ENCODE assay signal across 22 cellular contexts in genomic region chr6:132359891-132360290, GRCh38. TPM values are rescaled to one million over a fixed set of nuclear protein-coding genes. Genes with fewer than 3 reads are reported as not detected.
"Had no signal": no experiment of that assay in that cellular context is flagged by ENCODE, and none has a peak within 500 bp of the region (broad histone marks: within the 10 kb centered on the region; RNA-seq: fewer than 3 reads in every experiment).

No MANE protein-coding gene starts in this region.

- H3K27me3 ChIP-seq: esophagus squamous epithelium, gastrocnemius medialis, right atrium auricular region, suprapubic skin, transverse colon, upper lobe of right lung, uterus had no signal

- H3K4me1 ChIP-seq: esophagus squamous epithelium, gastrocnemius medialis, lower lobe of right lung, prostate gland, suprapubic skin, transverse colon, upper lobe of right lung, uterus had no signal

- DNase-seq: cortex of kidney; effector memory CD8-positive, alpha-beta T cell; erythroblast; esophagus squamous epithelium; foreskin fibroblast; gastrocnemius medialis; head of caudate nucleus; left ventricle myocardium superior; lower lobe of right lung; naive thymus-derived CD4-positive, alpha-beta T cell; nephron progenitor cell; nucleus accumbens; stimulated activated CD4-positive, alpha-beta T cell treated with anti-CD3 and anti-CD28 coated beads, Interleukin-4, amount 100 ng/mL, for 4 hours; stimulated activated naive B cell treated with anti-CD40 and anti-IgM and Interleukin-4, amounts not matched to agents 10 μg/mL and 1 μg/mL and 100 μg/mL, for 72 hours; stimulated activated naive CD8-positive, alpha-beta T cell treated with anti-CD3 and anti-CD28 coated beads, Interleukin-15, amount 100 ng/mL, for 72 hours; transverse colon; upper lobe of right lung; uterus had no signal

- ATAC-seq: effector memory CD8-positive, alpha-beta T cell; gastrocnemius medialis; left ventricle myocardium superior; lower lobe of right lung; naive thymus-derived CD4-positive, alpha-beta T cell; sciatic nerve; stimulated activated naive B cell treated with anti-CD40 and anti-IgM and Interleukin-4, amounts not matched to agents 10 μg/mL and 1 μg/mL and 100 μg/mL, for 72 hours; stimulated activated naive CD8-positive, alpha-beta T cell treated with anti-CD3 and anti-CD28 coated beads, Interleukin-15, amount 100 ng/mL, for 72 hours; upper lobe of right lung had no signal

- H3K27ac Mint-ChIP-seq: effector memory CD8-positive, alpha-beta T cell; naive thymus-derived CD4-positive, alpha-beta T cell; nephron progenitor cell; stimulated activated naive CD8-positive, alpha-beta T cell treated with anti-CD3 and anti-CD28 coated beads, Interleukin-15, amount 100 ng/mL, for 72 hours had no signal

- H3K4me3 ChIP-seq: esophagus squamous epithelium, gastrocnemius medialis, lower lobe of right lung, prostate gland, right atrium auricular region, suprapubic skin, transverse colon, upper lobe of right lung, uterus had no signal

- H3K9me3 Mint-ChIP-seq: effector memory CD8-positive, alpha-beta T cell had no signal

- H3K4me3 Mint-ChIP-seq: effector memory CD8-positive, alpha-beta T cell; naive thymus-derived CD4-positive, alpha-beta T cell; nephron progenitor cell; stimulated activated naive B cell treated with anti-CD40 and anti-IgM and Interleukin-4, amounts not matched to agents 10 μg/mL and 1 μg/mL and 100 μg/mL, for 72 hours; stimulated activated naive CD8-positive, alpha-beta T cell treated with anti-CD3 and anti-CD28 coated beads, Interleukin-15, amount 100 ng/mL, for 72 hours had no signal

- H3K27me3 Mint-ChIP-seq: stimulated activated naive B cell treated with anti-CD40 and anti-IgM and Interleukin-4, amounts not matched to agents 10 μg/mL and 1 μg/mL and 100 μg/mL, for 72 hours had no signal

- H3K27ac ChIP-seq: esophagus squamous epithelium, gastrocnemius medialis, lower lobe of right lung, prostate gland, right atrium auricular region, suprapubic skin, transverse colon, upper lobe of right lung, uterus had no signal

- H3K36me3 ChIP-seq: gastrocnemius medialis, lower lobe of right lung, prostate gland, right atrium auricular region, suprapubic skin, transverse colon, upper lobe of right lung, uterus had no signal

- H3K9me3 ChIP-seq: esophagus squamous epithelium, gastrocnemius medialis, lower lobe of right lung, prostate gland, right atrium auricular region, suprapubic skin, transverse colon, upper lobe of right lung, uterus had no signal

RNA-seq across cellular contexts. Expression of gene MOXD1, which starts 41.4 kb away (rescaled TPM):
- total RNA-seq: naive thymus-derived CD4-positive, alpha-beta T cell had no signal
- polyA plus RNA-seq: naive thymus-derived CD4-positive, alpha-beta T cell had no signal
